In genomic region chr21:45472445-45473365, GRCh38 we compare ENCODE assay signal across 20 cellular contexts.
A peak's percentile ranks its signal among the peaks of the same experiment; 100 is the strongest.
DNase-seq lines count a peak whose midpoint lies in the region; ATAC-seq and TF ChIP-seq lines count a peak whose summit lies in the region.
"Had no signal": no experiment of that assay in that cellular context is flagged by ENCODE, and none has a peak within 500 bp of the region (broad histone marks: within the 10 kb centered on the region; RNA-seq: fewer than 3 reads in every experiment).

No MANE protein-coding gene starts in this region.

- TF ChIP-seq POLR2A in tibial nerve (IDR thresholded peaks at IDR 0.05): no peak

- no peak for TF ChIP-seq RAD21 in Ishikawa (IDR thresholded peaks at IDR 0.05; ENCODE audit: low read depth)

- no peaks in the 10 kb centered on the region for H3K9me3 ChIP-seq in tibial nerve
- H3K9me3 ChIP-seq: HAP-1, thoracic aorta had no signal

- intact Hi-C loops in posterior vena cava (cut with DNase I): no loop called here

- peaks cover 0 to 19% (median 0%) of the 10 kb centered on the region in 3 donors for H3K36me3 ChIP-seq in tibial nerve
- H3K36me3 ChIP-seq: HAP-1 had no signal

- no peaks in the 10 kb centered on the region for H3K9me3 Mint-ChIP-seq in chondrocyte (ENCODE audit: low read depth)
- H3K9me3 Mint-ChIP-seq: activated T-cell treated with anti-CD3 and anti-CD28 coated beads, Interleukin-2, amount 50 U/mL, for 4 hours; stimulated activated effector memory CD8-positive, alpha-beta T cell treated with anti-CD3 and anti-CD28 coated beads, Interleukin-12 subunit alpha, Interleukin-12 subunit beta, amount 100 ng/mL, for 72 hours had no signal

- H3K4me3 Mint-ChIP-seq in chondrocyte (ENCODE audit: unreplicated experiment): no peak overlapping the region
- H3K4me3 Mint-ChIP-seq: activated T-cell treated with anti-CD3 and anti-CD28 coated beads, Interleukin-2, amount 50 U/mL, for 4 hours; stimulated activated effector memory CD8-positive, alpha-beta T cell treated with anti-CD3 and anti-CD28 coated beads, Interleukin-12 subunit alpha, Interleukin-12 subunit beta, amount 100 ng/mL, for 72 hours had no signal

- no peak overlapping the region for H3K4me3 ChIP-seq in tibial nerve
- H3K4me3 ChIP-seq: HAP-1, thoracic aorta had no signal

- peaks cover 0 to 61% (median 44%) of the 10 kb centered on the region in 4 donors for H3K4me1 ChIP-seq in tibial nerve
- H3K4me1 ChIP-seq: HAP-1 had no signal

- TF ChIP-seq CTCF in chondrocyte (IDR thresholded peaks at IDR 0.05): no peak
- peak in 3 of 5 experiments; percentile 9 to 22 (median 18) for TF ChIP-seq CTCF in tibial nerve (IDR thresholded peaks at IDR 0.05)

- peaks cover 11% of the 10 kb centered on the region for H3K36me3 Mint-ChIP-seq in chondrocyte (ENCODE audit: low read depth)
- H3K36me3 Mint-ChIP-seq: stimulated activated effector memory CD8-positive, alpha-beta T cell treated with anti-CD3 and anti-CD28 coated beads, Interleukin-12 subunit alpha, Interleukin-12 subunit beta, amount 100 ng/mL, for 72 hours had no signal

- peak overlapping the region; percentile 97 for H3K27ac Mint-ChIP-seq in chondrocyte (ENCODE audit: unreplicated experiment)
- H3K27ac Mint-ChIP-seq: stimulated activated effector memory CD8-positive, alpha-beta T cell treated with anti-CD3 and anti-CD28 coated beads, Interleukin-12 subunit alpha, Interleukin-12 subunit beta, amount 100 ng/mL, for 72 hours had no signal

- H3K27me3 ChIP-seq in tibial nerve: no peaks in the 10 kb centered on the region

- ATAC-seq in GM21825 (IDR thresholded peaks at IDR 0.05; ENCODE audit: unreplicated experiment): no peak
- ATAC-seq: activated T-cell treated with anti-CD3 and anti-CD28 coated beads, Interleukin-2, amount 50 U/mL, for 4 hours; esophagus mucosa; stimulated activated effector memory CD8-positive, alpha-beta T cell treated with anti-CD3 and anti-CD28 coated beads, Interleukin-12 subunit alpha, Interleukin-12 subunit beta, amount 100 ng/mL, for 72 hours had no signal

- no peaks in the 10 kb centered on the region for H3K27me3 Mint-ChIP-seq in chondrocyte (ENCODE audit: low read depth)

- TF ChIP-seq EP300 in Ishikawa (IDR thresholded peaks at IDR 0.05; ENCODE audit: borderline replicate concordance) (no peak), tibial nerve (IDR thresholded peaks at IDR 0.05) (no peak)

- no peak for DNase-seq in chondrocyte (ENCODE audit: low spot score)
- peak; percentile 63 for DNase-seq in medulla oblongata (ENCODE audit: extremely low spot score)
- no peak for DNase-seq in tibial nerve (ENCODE audit: low spot score in 2 of 2)
- no peak for DNase-seq in stimulated activated CD4-positive, alpha-beta T cell treated with anti-CD3 and anti-CD28 coated beads, Interleukin-4, amount 100 ng/mL, for 24 hours
- DNase-seq in posterior vena cava (ENCODE audit: low spot score): no peak
- DNase-seq: activated CD8-positive, alpha-beta memory T cell treated with anti-CD3 and anti-CD28 coated beads for 24 hours; activated naive CD4-positive, alpha-beta T cell treated with anti-CD3 and anti-CD28 coated beads, Interleukin-2, amount 50 U/mL, for 16 hours; activated T-cell treated with anti-CD3 and anti-CD28 coated beads, Interleukin-2, amount 50 U/mL, for 4 hours; AML-193; COR-L47; effector memory CD4-positive, alpha-beta T cell; NCI-H2081 treated with DMSO at 0.1 percent for 48 hours; NCI-H446 treated with DMSO at 0.1 percent for 48 hours; NK-92 treated with Interleukin-12 subunit alpha and Interleukin-12 subunit beta, amount 100 ng/mL, for 24 hours had no signal

- H3K4me1 Mint-ChIP-seq in chondrocyte (ENCODE audit: low read depth): peaks cover 41% of the 10 kb centered on the region

- WGBS in tibial nerve, 2 donors: 80 to 83% methylated on average over 35 to 42 of the region's 42 CpGs

- peak overlapping the region in 3 of 4 donors; percentile 57 to 89 (median 81) for H3K27ac ChIP-seq in tibial nerve

TF ChIP-seq in Ishikawa, 13 proteins besides CTCF, POLR2A, EP300 and RAD21:
- TF ChIP-seq ZBTB7A (IDR thresholded peaks at IDR 0.05; ENCODE audit: low read depth) (0 out of 2 replicates have a peak, but pooled peaks have one; percentile 13), CREB1 (IDR thresholded peaks at IDR 0.05; ENCODE audit: low read depth) (no peak), EGR1 (IDR thresholded peaks at IDR 0.05) (no peak), TCF12 (IDR thresholded peaks at IDR 0.05; ENCODE audit: low read depth) (no peak), FOXM1 (IDR thresholded peaks at IDR 0.05; ENCODE audit: borderline replicate concordance, low read depth) (no peak), REST (IDR thresholded peaks at IDR 0.05; ENCODE audit: low read depth) (no peak)
